10 cellular contexts compared by ENCODE assay signal in genomic region chr13:76667551-76667950, GRCh38.
DNase-seq lines count a peak whose midpoint lies in the region; ATAC-seq, FAIRE-seq and TF ChIP-seq lines count a peak whose summit lies in the region.
"Had no signal": no experiment of that assay in that cellular context is flagged by ENCODE, and none has a peak within 500 bp of the region (broad histone marks: within the 10 kb centered on the region; RNA-seq: fewer than 3 reads in every experiment).

No MANE protein-coding gene starts in this region.

- no peaks in the 10 kb centered on the region for H3K79me2 ChIP-seq in neural progenitor cell (ENCODE audit: low read depth)

- H3K9me3 Mint-ChIP-seq in neural progenitor cell: no peaks in the 10 kb centered on the region

- no peaks in the 10 kb centered on the region for H3F3A ChIP-seq in neural progenitor cell (ENCODE audit: low read depth)

- no peaks in the 10 kb centered on the region for H3K36me3 Mint-ChIP-seq in neural progenitor cell

- H3K4me3 Mint-ChIP-seq in neural progenitor cell: no peak overlapping the region

- FAIRE-seq in A549 (lab: Jason Lieb, UNC): no peak
- FAIRE-seq: TTC549 had no signal

- H3K4me3 ChIP-seq in A549 (no peak overlapping the region), RWPE2 (ENCODE audit: severe bottlenecking) (no peak overlapping the region), left ventricle myocardium inferior (no peak overlapping the region), neural progenitor cell (no peak overlapping the region)

- H3K27me3 ChIP-seq in RWPE2 (ENCODE audit: insufficient read depth, poor library complexity, severe bottlenecking) (no peaks in the 10 kb centered on the region), left ventricle myocardium inferior (ENCODE audit: low read depth) (no peaks in the 10 kb centered on the region), neural progenitor cell (no peaks in the 10 kb centered on the region)
- H3K27me3 ChIP-seq: neutrophil had no signal

- no peak for TF ChIP-seq POLR2A in A549 (IDR thresholded peaks at IDR 0.05; ENCODE audit: low read length)

- no peak overlapping the region for H2AFZ ChIP-seq in neural progenitor cell (replicated peaks)

- intact Hi-C loops in left ventricle myocardium inferior (cut with micrococcal nuclease): loop anchor here (5.0 kb wide), 2 partner anchors 215 to 235 kb away; no protein-coding TSS in a partner anchor

- peak in 1 of 2 experiments; percentile 13 for DNase-seq in A549 (ENCODE audit: low read depth in 1 of 2, low spot score in 1 of 2)
- DNase-seq in RWPE2 (ENCODE audit: low spot score): no peak
- no peak for DNase-seq in left ventricle myocardium inferior
- DNase-seq in neural progenitor cell (ENCODE audit: low spot score): no peak

- ATAC-seq in A549 (peak in 1 of 2 experiments; percentile 45; a peak in 1 of 6 replicates), GM18909 (IDR thresholded peaks at IDR 0.05; ENCODE audit: poor library complexity, unreplicated experiment) (peak; percentile 63), RWPE2 (ENCODE audit: low read depth) (peak; percentile 56; the same call in 1 of the 3 replicates), GM18907 (IDR thresholded peaks at IDR 0.05; ENCODE audit: unreplicated experiment) (no peak), GM18861 (IDR thresholded peaks at IDR 0.05; ENCODE audit: unreplicated experiment) (no peak), GM21447 (IDR thresholded peaks at IDR 0.05; ENCODE audit: unreplicated experiment) (no peak)

- CTCF ChIA-PET in A549 (lab: Yijun Ruan, JAX): interaction anchor here (0.7 to 0.9 kb wide), 2 partner anchors 231 to 236 kb away, joined by 3 read pairs; no protein-coding TSS in a partner anchor

- H3K4me2 ChIP-seq in A549: no peak overlapping the region
- no peak overlapping the region for H3K4me2 ChIP-seq in neural progenitor cell

- no peak for TF ChIP-seq EP300 in A549 (IDR thresholded peaks at IDR 0.05)

- POLR2A ChIA-PET in A549 (lab: Yijun Ruan, JAX): no interaction called here

- H3K9me3 ChIP-seq in A549 (no peaks in the 10 kb centered on the region), RWPE2 (ENCODE audit: severe bottlenecking) (no peaks in the 10 kb centered on the region), left ventricle myocardium inferior (replicated peaks) (no peaks in the 10 kb centered on the region), neural progenitor cell (ENCODE audit: low read depth) (no peaks in the 10 kb centered on the region)
- H3K9me3 ChIP-seq: neutrophil had no signal

- H3K4me1 ChIP-seq in A549 (no peaks in the 10 kb centered on the region), RWPE2 (ENCODE audit: insufficient read depth, poor library complexity, severe bottlenecking) (no peaks in the 10 kb centered on the region), left ventricle myocardium inferior (peaks cover 20% of the 10 kb centered on the region), neural progenitor cell (no peaks in the 10 kb centered on the region)

- peaks cover 9% of the 10 kb centered on the region for H3K4me1 Mint-ChIP-seq in neural progenitor cell

- peak; percentile 14 to 33; a peak in 3 of 5 replicates for TF ChIP-seq RAD21 in A549 (conservative IDR thresholded peaks at IDR 0.05 in 1 of 2, IDR thresholded peaks at IDR 0.05 in 1 of 2)

- no peak overlapping the region for H3K9ac ChIP-seq in neural progenitor cell

- H3K27ac ChIP-seq in A549: no peak overlapping the region
- no peak overlapping the region for H3K27ac ChIP-seq in RWPE2 (ENCODE audit: poor library complexity, severe bottlenecking)
- H3K27ac ChIP-seq in left ventricle myocardium inferior (replicated peaks): no peak overlapping the region
- no peak overlapping the region for H3K27ac ChIP-seq in neural progenitor cell
- H3K27ac ChIP-seq: neutrophil had no signal

- H3K27me3 Mint-ChIP-seq in neural progenitor cell (ENCODE audit: insufficient read depth, low read depth): peaks cover 3% of the 10 kb centered on the region

- no peaks in the 10 kb centered on the region for H3K36me3 ChIP-seq in RWPE2 (ENCODE audit: low read depth)
- H3K36me3 ChIP-seq in left ventricle myocardium inferior: no peaks in the 10 kb centered on the region
- H3K36me3 ChIP-seq in neural progenitor cell: no peaks in the 10 kb centered on the region
- H3K36me3 ChIP-seq: neutrophil had no signal

- no peaks in the 10 kb centered on the region for H4K20me1 ChIP-seq in neural progenitor cell (ENCODE audit: low read depth)

- TF ChIP-seq CTCF in A549 (IDR thresholded peaks at IDR 0.05) (no peak), RWPE2 (IDR thresholded peaks at IDR 0.05; ENCODE audit: poor library complexity, severe bottlenecking) (peak; percentile 40), left ventricle myocardium inferior (IDR thresholded peaks at IDR 0.05; ENCODE audit: borderline replicate concordance) (peak; percentile 62), neural progenitor cell (IDR thresholded peaks at IDR 0.05) (no peak)

- H3K27ac Mint-ChIP-seq in neural progenitor cell: no peak overlapping the region

TF ChIP-seq in A549, 52 proteins besides CTCF, POLR2A, EP300 and RAD21:
- no peak for TF ChIP-seq FOXS1 (CRISPR knock-in tag; IDR thresholded peaks at IDR 0.05)
- TF ChIP-seq MYC (IDR thresholded peaks at IDR 0.05; ENCODE audit: borderline replicate concordance, low read length): no peak
- TF ChIP-seq TFCP2L1 (CRISPR knock-in tag; IDR thresholded peaks at IDR 0.05): no peak
- TF ChIP-seq CEBPB (IDR thresholded peaks at IDR 0.05): no peak
- TF ChIP-seq SMC3 (IDR thresholded peaks at IDR 0.05): no peak
- TF ChIP-seq ZC3H11A (IDR thresholded peaks at IDR 0.05): no peak
- TF ChIP-seq PBX3 (IDR thresholded peaks at IDR 0.05): no peak
- TF ChIP-seq HOXA7 (CRISPR knock-in tag; IDR thresholded peaks at IDR 0.05): no peak
- no peak for TF ChIP-seq GATA3 (IDR thresholded peaks at IDR 0.05; ENCODE audit: borderline replicate concordance)
- no peak for TF ChIP-seq JUNB (IDR thresholded peaks at IDR 0.05)
- no peak for TF ChIP-seq EHF (CRISPR knock-in tag; IDR thresholded peaks at IDR 0.05)
- TF ChIP-seq HMGXB4 (CRISPR knock-in tag; IDR thresholded peaks at IDR 0.05; ENCODE audit: borderline replicate concordance): no peak
- no peak for TF ChIP-seq NR3C1 (IDR thresholded peaks at IDR 0.05)
- no peak for TF ChIP-seq POLR2AphosphoS2 (conservative IDR thresholded peaks at IDR 0.05; ENCODE audit: low read length)
- TF ChIP-seq TP53 (CRISPR knock-in tag; IDR thresholded peaks at IDR 0.05): no peak
TF ChIP-seq in A549: peak in this region for 0.

Comparison
In these comparisons a context has a peak if more than half of its experiments do, and no peak if none do; other contexts are left out.
1. ATAC-seq: peak in GM18909 (single experiment) and RWPE2 (single experiment); none in GM18907 (single experiment), GM18861 (single experiment) and GM21447 (single experiment).
2. CTCF ChIP-seq: peak in RWPE2 (single experiment) and left ventricle myocardium inferior (single experiment); none in A549 (single experiment) and neural progenitor cell (single experiment).